In the genomic region with DNA sequence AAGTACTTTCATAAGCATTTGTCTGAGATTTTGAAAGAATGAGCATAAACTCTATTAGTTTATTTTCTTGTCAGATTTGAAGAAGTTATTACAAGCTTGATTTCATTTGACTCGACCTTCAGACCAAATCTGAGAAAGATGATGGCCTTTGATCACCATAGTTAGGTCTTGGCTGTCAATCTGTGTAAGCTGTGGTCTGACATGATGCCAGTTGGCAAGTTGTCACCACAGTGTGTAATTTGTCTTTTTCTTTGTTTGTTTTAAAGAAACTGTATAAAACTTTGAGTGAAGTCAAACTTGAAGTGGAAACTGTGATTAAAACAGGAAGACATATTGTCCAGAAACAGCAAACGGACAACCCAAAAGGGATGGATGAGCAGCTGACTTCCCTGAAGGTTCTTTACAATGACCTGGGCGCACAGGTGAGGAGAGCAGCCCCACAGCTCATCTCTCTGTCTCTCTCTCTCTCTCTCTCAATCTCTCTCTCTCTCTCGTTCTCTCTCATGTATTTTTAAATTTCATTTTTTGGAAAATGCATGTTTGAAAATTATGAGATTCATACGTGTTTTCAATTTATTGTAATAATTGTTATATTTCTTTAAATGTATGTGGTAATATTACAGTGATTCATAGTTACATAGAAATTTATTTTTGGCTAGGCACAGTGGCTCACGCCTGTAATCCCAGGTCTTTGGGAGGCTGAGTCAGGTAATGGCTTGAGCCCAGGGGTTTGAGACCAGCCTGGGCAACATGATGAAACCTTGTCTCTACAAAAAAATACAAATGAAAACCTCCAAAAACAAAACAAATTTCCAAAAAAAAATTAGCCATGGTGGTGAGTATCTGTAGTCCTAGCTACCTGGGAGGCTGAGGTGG, we compare ENCODE assay signal across 27 cellular contexts.
DNase-seq lines count a peak whose midpoint lies in the region; ATAC-seq and TF ChIP-seq lines count a peak whose summit lies in the region.
"Had no signal": no experiment of that assay in that cellular context is flagged by ENCODE, and none has a peak within 500 bp of the region (broad histone marks: within the 10 kb centered on the region; RNA-seq: fewer than 3 reads in every experiment).

No MANE protein-coding gene starts in this region.

- DNase-seq in ELR (ENCODE audit: low read depth) (peak; percentile 22), RPMI7951 (ENCODE audit: low read depth) (peak; percentile 4), epithelial cell of esophagus (ENCODE audit: low read depth) (peak; percentile 72), left lobe of liver (ENCODE audit: low spot score) (peak; percentile 71), NCI-H1105 (lab: John Stamatoyannopoulos, UW) (no peak), Right ventricle myocardium inferior (ENCODE audit: missing footprints) (no peak), amygdala (lab: John Stamatoyannopoulos, UW) (no peak)
- DNase-seq in activated CD4-positive, alpha-beta T cell treated with anti-CD3 and anti-CD28 coated beads for 1 hour: no peak
- DNase-seq: ACHN; activated CD4-positive, alpha-beta T cell treated with anti-CD3 and anti-CD28 coated beads, Interleukin-2, amount 50 U/mL, for 4 hours; activated gamma-delta T cell treated with Interleukin-2 at 50 U/mL for 16 hours; Caco-2; GOT3; kidney glomerular epithelial cell; mesendoderm; MV-4-11; naive thymus-derived CD4-positive, alpha-beta T cell; NCI-H1694; NCI-H2171 treated with DMSO at 0.1 percent for 48 hours; NCI-H524 treated with DMSO at 0.1 percent for 48 hours; occipital lobe; retina; SK-N-SH; trophoblast cell had no signal

- no peak for TF ChIP-seq CTCF in epithelial cell of esophagus (IDR thresholded peaks at IDR 0.05; ENCODE audit: insufficient read depth, low read depth, low read length, missing control alignments)

- H3K4me3 ChIP-seq in epithelial cell of esophagus (ENCODE audit: low read length): no peak overlapping the region
- H3K4me3 ChIP-seq: adrenal gland; BLaER1 treated with 17β-estradiol and CSF1 and Interleukin-3, amounts not matched to agents 10 nM and 100 nM; K562 had no signal

- peak; percentile 87 for ATAC-seq in left lobe of liver
- no peak for ATAC-seq in Right ventricle myocardium inferior
- ATAC-seq: K562; naive thymus-derived CD4-positive, alpha-beta T cell had no signal

- intact Hi-C loops in Right ventricle myocardium inferior (cut with DNase I): no loop called here

Comparison
In these comparisons a context has a peak if more than half of its experiments do, and no peak if none do; other contexts are left out.
1. DNase-seq: peak in ELR (single experiment), RPMI7951 (single experiment), epithelial cell of esophagus (single experiment) and left lobe of liver (single experiment); none in NCI-H1105 (single experiment), Right ventricle myocardium inferior (single experiment), amygdala (0 of 56) and activated CD4-positive, alpha-beta T cell treated with anti-CD3 and anti-CD28 coated beads for 1 hour (single experiment).